Comparison of ENCODE assay signal across 23 cellular contexts in genomic region chr11:46402957-46403902, GRCh38. TPM values are rescaled to one million over a fixed set of nuclear protein-coding genes. Genes with fewer than 3 reads are reported as not detected.
DNase-seq lines count a peak whose midpoint lies in the region; ATAC-seq and TF ChIP-seq lines count a peak whose summit lies in the region.
"Had no signal": no experiment of that assay in that cellular context is flagged by ENCODE, and none has a peak within 500 bp of the region (broad histone marks: within the 10 kb centered on the region; RNA-seq: fewer than 3 reads in every experiment).

No MANE protein-coding gene starts in this region.

- no peak overlapping the region for H2AK5ac ChIP-seq in IMR-90 (ENCODE audit: low read depth, low read length)

- no peak overlapping the region for H3K4me3 Mint-ChIP-seq in activated T-cell treated with anti-CD3 and anti-CD28 coated beads, Interleukin-2, amount 50 U/mL, for 72 hours
- no peak overlapping the region for H3K4me3 Mint-ChIP-seq in activated T-cell treated with anti-CD3 and anti-CD28 coated beads, Interleukin-2, amount 50 U/mL, for 4 hours
- no peak overlapping the region for H3K4me3 Mint-ChIP-seq in neural progenitor cell
- no peak overlapping the region for H3K4me3 Mint-ChIP-seq in activated T-helper 17 cell treated with anti-CD3 and anti-CD28 coated beads, Interleukin-2, amount 50 U/mL, for 72 hours
- H3K4me3 Mint-ChIP-seq: B cell had no signal

- TF ChIP-seq RAD21 in IMR-90 (IDR thresholded peaks at IDR 0.05; ENCODE audit: low read length), result no peak

- no peak overlapping the region for H2BK5ac ChIP-seq in IMR-90 (ENCODE audit: low read depth, low read length, poor library complexity, severe bottlenecking)

- no TSS peak for BruUV-seq in IMR-90 (replicated peaks; lab: Mats Ljungman, UMichigan)

- H3K14ac ChIP-seq in IMR-90 (replicated peaks; ENCODE audit: low read depth, low read length), result no peak overlapping the region

- no peak overlapping the region for H2AFZ ChIP-seq in IMR-90 (replicated peaks; ENCODE audit: low read length, poor library complexity)
- H2AFZ ChIP-seq in neural progenitor cell (replicated peaks), result no peak overlapping the region
- H2AFZ ChIP-seq: PC-9 had no signal

- no peak overlapping the region for H2BK120ac ChIP-seq in IMR-90 (ENCODE audit: low read depth, low read length)

- no peak overlapping the region for H2BK15ac ChIP-seq in IMR-90 (ENCODE audit: low read depth, low read length)

- no peak for TF ChIP-seq CTCF in IMR-90 (conservative IDR thresholded peaks at IDR 0.05; ENCODE audit: low read depth, low read length)
- TF ChIP-seq CTCF in neural progenitor cell (IDR thresholded peaks at IDR 0.05), result no peak

- no peak overlapping the region for H3K56ac ChIP-seq in IMR-90 (ENCODE audit: extremely low read depth, insufficient read depth, low read length)

- intact Hi-C loops in IMR-90 (cut with micrococcal nuclease) (no loop called here), right cardiac atrium (cut with DNase I) (no loop called here)

- no peak overlapping the region for H4K91ac ChIP-seq in IMR-90 (ENCODE audit: insufficient read depth, low read depth, low read length)

- no peak for TF ChIP-seq POLR2A in IMR-90 (IDR thresholded peaks at IDR 0.05; ENCODE audit: low read depth, low read length)

- H4K8ac ChIP-seq in IMR-90 (ENCODE audit: low read depth in 2 of 2, low read length in 2 of 2), result no peak overlapping the region

- WGBS in IMR-90 (ENCODE audit: extremely low coverage in 2 of 2, insufficient read length in 1 of 2), 2 experiments, result 67% methylated on average over 2 of the region's 6 CpGs; no CpG with 5 or more reads in 1 of the 2 experiments
- 51% methylated on average over 6 of the region's 6 CpGs for WGBS in right cardiac atrium

- no peak overlapping the region for H2AK9ac ChIP-seq in IMR-90 (replicated peaks; ENCODE audit: low read depth, low read length, poor library complexity)

- H4K20me1 ChIP-seq in IMR-90 (ENCODE audit: insufficient read depth, low read length), result no peaks in the 10 kb centered on the region; the same call in none of the 2 replicates
- H4K20me1 ChIP-seq in neural progenitor cell (ENCODE audit: low read depth), result no peaks in the 10 kb centered on the region

- H3K4me2 ChIP-seq in IMR-90 (ENCODE audit: low read depth, low read length) (no peak overlapping the region), neural progenitor cell (no peak overlapping the region)
- H3K4me2 ChIP-seq: PC-9 had no signal

- no peaks in the 10 kb centered on the region for H3K27me3 Mint-ChIP-seq in activated T-cell treated with anti-CD3 and anti-CD28 coated beads, Interleukin-2, amount 50 U/mL, for 72 hours (ENCODE audit: low read depth)
- H3K27me3 Mint-ChIP-seq in activated T-cell treated with anti-CD3 and anti-CD28 coated beads, Interleukin-2, amount 50 U/mL, for 4 hours (ENCODE audit: low read depth), result no peaks in the 10 kb centered on the region
- peaks cover 8% of the 10 kb centered on the region for H3K27me3 Mint-ChIP-seq in neural progenitor cell (ENCODE audit: insufficient read depth, low read depth)
- no peaks in the 10 kb centered on the region for H3K27me3 Mint-ChIP-seq in activated T-helper 17 cell treated with anti-CD3 and anti-CD28 coated beads, Interleukin-2, amount 50 U/mL, for 72 hours
- H3K27me3 Mint-ChIP-seq: B cell had no signal

- no peaks in the 10 kb centered on the region for H3K27me3 ChIP-seq in IMR-90 (ENCODE audit: control insufficient read depth, insufficient read depth, low read length)
- H3K27me3 ChIP-seq in right cardiac atrium (ENCODE audit: control insufficient read depth, insufficient read depth), result no peaks in the 10 kb centered on the region
- H3K27me3 ChIP-seq in neural progenitor cell, result no peaks in the 10 kb centered on the region

- H3K23ac ChIP-seq in IMR-90 (ENCODE audit: low read depth, low read length), result 0 out of 2 replicates have a peak overlapping the region, but pooled peaks have one; percentile 38

- H3K79me2 ChIP-seq in neural progenitor cell (ENCODE audit: low read depth), result no peaks in the 10 kb centered on the region

- in situ Hi-C loops in IMR-90 (cut with MboI; ENCODE audit: low sequenced_read_pairs), result no loop called here

- H3K27ac ChIP-seq in IMR-90 (ENCODE audit: insufficient read depth, low read length) (no peak overlapping the region), right cardiac atrium (ENCODE audit: low read length) (no peak overlapping the region), neural progenitor cell (no peak overlapping the region)
- H3K27ac ChIP-seq: PC-9 had no signal

- CTCF ChIA-PET in IMR-90 (lab: Yijun Ruan, JAX), result no interaction called here

- H3K36me3 ChIP-seq in IMR-90 (ENCODE audit: control insufficient read depth, insufficient read depth, low read length) (peaks cover 18% of the 10 kb centered on the region), neural progenitor cell (no peaks in the 10 kb centered on the region)

- DNase-seq in activated T-cell treated with anti-CD3 and anti-CD28 coated beads, Interleukin-2, amount 50 U/mL, for 72 hours, result no peak
- DNase-seq in activated T-cell treated with anti-CD3 and anti-CD28 coated beads, Interleukin-2, amount 50 U/mL, for 4 hours, result no peak
- no peak for DNase-seq in IMR-90
- DNase-seq in right cardiac atrium, result peak in 2 of 3 donors; percentile 26 to 39
- DNase-seq in neural progenitor cell (ENCODE audit: low spot score), result peak; percentile 1
- DNase-seq in A172 (ENCODE audit: low spot score), result no peak
- no peak for DNase-seq in activated CD4-positive, alpha-beta T cell treated with anti-CD3 and anti-CD28 coated beads, Interleukin-2, amount 50 U/mL, for 1 hour
- DNase-seq: DMS53, GDM1, KBM-7, MM.1S, NCI-H1092, NCI-H1436, NCI-H187 treated with DMSO at 0.1 percent for 48 hours, NCI-H2107, NCI-H226, NCI-H510A treated with DMSO at 0.1 percent for 48 hours, NCI-H748 treated with DMSO at 0.1 percent for 48 hours, PC-9, RPMI8226, SIG-M5 had no signal

- no peaks in the 10 kb centered on the region for H3K9me3 ChIP-seq in IMR-90 (ENCODE audit: control insufficient read depth, insufficient read depth, low read length)
- no peaks in the 10 kb centered on the region for H3K9me3 ChIP-seq in right cardiac atrium (ENCODE audit: control insufficient read depth, low read length)
- H3K9me3 ChIP-seq in neural progenitor cell (ENCODE audit: low read depth), result no peaks in the 10 kb centered on the region

- H3K4ac ChIP-seq in IMR-90 (ENCODE audit: low read depth, low read length), result no peak overlapping the region

- H3K9me3 Mint-ChIP-seq in activated T-cell treated with anti-CD3 and anti-CD28 coated beads, Interleukin-2, amount 50 U/mL, for 72 hours, result no peaks in the 10 kb centered on the region
- no peaks in the 10 kb centered on the region for H3K9me3 Mint-ChIP-seq in activated T-cell treated with anti-CD3 and anti-CD28 coated beads, Interleukin-2, amount 50 U/mL, for 4 hours
- no peaks in the 10 kb centered on the region for H3K9me3 Mint-ChIP-seq in neural progenitor cell
- H3K9me3 Mint-ChIP-seq in activated T-helper 17 cell treated with anti-CD3 and anti-CD28 coated beads, Interleukin-2, amount 50 U/mL, for 72 hours, result no peaks in the 10 kb centered on the region

- H3K36me3 Mint-ChIP-seq in activated T-cell treated with anti-CD3 and anti-CD28 coated beads, Interleukin-2, amount 50 U/mL, for 72 hours (ENCODE audit: insufficient read depth in 2 of 2), result peaks cover 0 to 1% of the 10 kb centered on the region in 2 donors
- H3K36me3 Mint-ChIP-seq in activated T-cell treated with anti-CD3 and anti-CD28 coated beads, Interleukin-2, amount 50 U/mL, for 4 hours (ENCODE audit: insufficient read depth), result peaks cover 28% of the 10 kb centered on the region
- H3K36me3 Mint-ChIP-seq in neural progenitor cell, result peaks cover 21% of the 10 kb centered on the region
- peaks cover 65% of the 10 kb centered on the region for H3K36me3 Mint-ChIP-seq in activated T-helper 17 cell treated with anti-CD3 and anti-CD28 coated beads, Interleukin-2, amount 50 U/mL, for 72 hours (ENCODE audit: low read depth)

- H3K9ac ChIP-seq in IMR-90 (ENCODE audit: low read depth, low read length) (no peak overlapping the region), neural progenitor cell (no peak overlapping the region)

- no peak overlapping the region for H2BK20ac ChIP-seq in IMR-90 (ENCODE audit: low read depth, low read length)

- ATAC-seq in activated T-cell treated with anti-CD3 and anti-CD28 coated beads, Interleukin-2, amount 50 U/mL, for 72 hours (replicated peaks in 1 of 2), result no peak
- no peak for ATAC-seq in activated T-cell treated with anti-CD3 and anti-CD28 coated beads, Interleukin-2, amount 50 U/mL, for 4 hours
- ATAC-seq in IMR-90 (ENCODE audit: low read depth) (no peak), right cardiac atrium (no peak)
- ATAC-seq in activated T-helper 17 cell treated with anti-CD3 and anti-CD28 coated beads, Interleukin-2, amount 50 U/mL, for 72 hours (replicated peaks), result no peak

- peak overlapping the region; percentile 57 for H3K27ac Mint-ChIP-seq in activated T-cell treated with anti-CD3 and anti-CD28 coated beads, Interleukin-2, amount 50 U/mL, for 72 hours
- no peak overlapping the region for H3K27ac Mint-ChIP-seq in neural progenitor cell
- no peak overlapping the region for H3K27ac Mint-ChIP-seq in activated T-helper 17 cell treated with anti-CD3 and anti-CD28 coated beads, Interleukin-2, amount 50 U/mL, for 72 hours
- H3K27ac Mint-ChIP-seq: B cell had no signal

- H3K4me1 ChIP-seq in IMR-90 (ENCODE audit: control insufficient read depth, insufficient read depth, low read length) (peaks cover 8% of the 10 kb centered on the region; the same call in 1 of the 2 replicates), right cardiac atrium (ENCODE audit: control insufficient read depth, insufficient read depth, low read length) (peaks cover 4% of the 10 kb centered on the region), neural progenitor cell (no peaks in the 10 kb centered on the region)

- H3K4me1 Mint-ChIP-seq in activated T-cell treated with anti-CD3 and anti-CD28 coated beads, Interleukin-2, amount 50 U/mL, for 72 hours (ENCODE audit: low read depth), result no peaks in the 10 kb centered on the region
- H3K4me1 Mint-ChIP-seq in activated T-cell treated with anti-CD3 and anti-CD28 coated beads, Interleukin-2, amount 50 U/mL, for 4 hours (ENCODE audit: low read depth), result no peaks in the 10 kb centered on the region
- peaks cover 7% of the 10 kb centered on the region for H3K4me1 Mint-ChIP-seq in neural progenitor cell
- H3K4me1 Mint-ChIP-seq in activated T-helper 17 cell treated with anti-CD3 and anti-CD28 coated beads, Interleukin-2, amount 50 U/mL, for 72 hours, result no peaks in the 10 kb centered on the region
- H3K4me1 Mint-ChIP-seq: B cell had no signal

- H3K79me1 ChIP-seq in IMR-90 (ENCODE audit: low read depth in 1 of 2, low read length in 2 of 2), result peaks cover 0 to 12% of the 10 kb centered on the region in 2 experiments; a peak in 2 of 4 replicates

- dilution Hi-C loops in IMR-90 (cut with HindIII; ENCODE audit: low sequenced_read_pairs, unreplicated experiment), result no loop called here

- H3K18ac ChIP-seq in IMR-90 (ENCODE audit: low read depth, low read length), result no peak overlapping the region

- H4K5ac ChIP-seq in IMR-90 (ENCODE audit: low read depth, low read length), result no peak overlapping the region

- POLR2A ChIA-PET in IMR-90 (lab: Charles Lee; ENCODE audit: unreplicated experiment), result interaction anchor here (0.6 kb wide), 1 partner anchor 297 kb away, joined by 4 read pairs; the partner anchor contains the start of gene ARHGAP1

- H3K4me3 ChIP-seq in IMR-90 (ENCODE audit: insufficient read depth, low read depth, low read length) (no peak overlapping the region), right cardiac atrium (ENCODE audit: low read length) (no peak overlapping the region), neural progenitor cell (no peak overlapping the region)
- H3K4me3 ChIP-seq: PC-9 had no signal

- no peaks in the 10 kb centered on the region for H3F3A ChIP-seq in neural progenitor cell (ENCODE audit: low read depth)

- H3K9me1 ChIP-seq in IMR-90 (ENCODE audit: insufficient read depth, low read length), result peaks cover 15% of the 10 kb centered on the region

RNA-seq across cellular contexts. Expression of gene CHRM4, which starts 11.7 kb away (rescaled TPM):
- under 1 TPM; 0.26 to 0.63 TPM for total RNA-seq in activated T-cell treated with anti-CD3 and anti-CD28 coated beads, Interleukin-2, amount 50 U/mL, for 72 hours
- total RNA-seq in activated T-cell treated with anti-CD3 and anti-CD28 coated beads, Interleukin-2, amount 50 U/mL, for 4 hours, result under 1 TPM; 0.13 to 0.52 (median 0.25) TPM
- total RNA-seq in IMR-90 (2012; rRNA removed), result 0.18 and 0.28 TPM in 2 replicates
- polyA plus RNA-seq in IMR-90 (2012; rRNA removed), result 0.09 and 0.19 TPM in 2 replicates
- 0.16 and 0.19 TPM in 2 replicates for polyA plus RNA-seq in IMR-90 (2012; cell fraction: cytosol; rRNA removed)
- 0.49 and 1.0 TPM in 2 replicates for polyA plus RNA-seq in IMR-90 (2012; cell fraction: nucleus; rRNA removed; ENCODE audit: low replicate concordance)
- total RNA-seq in right cardiac atrium, result under 1 TPM in 2 of 4 donors, not detected in 2; 0.14 to 0.53 TPM
- 0.20 TPM for polyA plus RNA-seq in right cardiac atrium
- total RNA-seq in neural progenitor cell (ENCODE audit: low replicate concordance), result 0.31 TPM in 1 of 2 replicates, not detected in the other
- 1 to 10 TPM in 1 of 2 donors, under 1 TPM in 1; 0.90 to 6.1 TPM for total RNA-seq in activated T-helper 17 cell treated with anti-CD3 and anti-CD28 coated beads, Interleukin-2, amount 50 U/mL, for 72 hours
- 4.0 and 5.5 TPM in 2 replicates for total RNA-seq in A172 (2014; rRNA removed; shearing (Covaris generic))

RNA-seq across cellular contexts. Expression of gene MDK, which starts 21.8 kb away (rescaled TPM):
- 10 to 100 TPM; 11.9 to 12.8 TPM for total RNA-seq in activated T-cell treated with anti-CD3 and anti-CD28 coated beads, Interleukin-2, amount 50 U/mL, for 72 hours
- 1 to 10 TPM; 2.1 to 3.0 (median 2.9) TPM for total RNA-seq in activated T-cell treated with anti-CD3 and anti-CD28 coated beads, Interleukin-2, amount 50 U/mL, for 4 hours
- total RNA-seq in IMR-90 (2012; rRNA removed) (23.1 and 25.8 TPM in 2 replicates), right cardiac atrium (10 to 100 TPM in 3 of 4 donors, 1 to 10 TPM in 1; 9.9 to 18.8 (median 11.9) TPM), neural progenitor cell (ENCODE audit: low replicate concordance) (600 and 1,035 TPM in 2 replicates)
- polyA plus RNA-seq in IMR-90 (2012; rRNA removed) (377 and 389 TPM in 2 replicates), right cardiac atrium (10.1 TPM)
- polyA plus RNA-seq in IMR-90 (2012; cell fraction: cytosol; rRNA removed), result 720 and 780 TPM in 2 replicates
- 135 and 153 TPM in 2 replicates for polyA plus RNA-seq in IMR-90 (2012; cell fraction: nucleus; rRNA removed; ENCODE audit: low replicate concordance)
- total RNA-seq in activated T-helper 17 cell treated with anti-CD3 and anti-CD28 coated beads, Interleukin-2, amount 50 U/mL, for 72 hours, result 10 to 100 TPM in 1 of 2 donors, 1 to 10 TPM in 1; 8.5 to 12.9 TPM
- 8.9 and 13.3 TPM in 2 replicates for total RNA-seq in A172 (2014; rRNA removed; shearing (Covaris generic))

RNA-seq across cellular contexts. Expression of gene DGKZ, which starts 56.0 kb away (rescaled TPM):
- 10 to 100 TPM; 84.2 to 94.0 TPM for total RNA-seq in activated T-cell treated with anti-CD3 and anti-CD28 coated beads, Interleukin-2, amount 50 U/mL, for 72 hours
- 100 to 1,000 TPM; 112 to 122 (median 118) TPM for total RNA-seq in activated T-cell treated with anti-CD3 and anti-CD28 coated beads, Interleukin-2, amount 50 U/mL, for 4 hours
- 43.0 and 46.8 TPM in 2 replicates for total RNA-seq in IMR-90 (2012; rRNA removed)
- 62.0 and 68.0 TPM in 2 replicates for polyA plus RNA-seq in IMR-90 (2012; rRNA removed)
- 52.8 and 75.7 TPM in 2 replicates for polyA plus RNA-seq in IMR-90 (2012; cell fraction: cytosol; rRNA removed)
- polyA plus RNA-seq in IMR-90 (2012; cell fraction: nucleus; rRNA removed; ENCODE audit: low replicate concordance), result 126 and 364 TPM in 2 replicates
- 100 to 1,000 TPM in 2 of 4 donors, 10 to 100 TPM in 2; 75.8 to 108 (median 100) TPM for total RNA-seq in right cardiac atrium
- polyA plus RNA-seq in right cardiac atrium, result 87.5 TPM
- 12.5 and 55.5 TPM in 2 replicates for total RNA-seq in neural progenitor cell (ENCODE audit: low replicate concordance)
- total RNA-seq in activated T-helper 17 cell treated with anti-CD3 and anti-CD28 coated beads, Interleukin-2, amount 50 U/mL, for 72 hours, result 100 to 1,000 TPM in 1 of 2 donors, 10 to 100 TPM in 1; 78.9 to 100 TPM
- total RNA-seq in A172 (2014; rRNA removed; shearing (Covaris generic)), result 88.1 and 89.0 TPM in 2 replicates

Comparison
In these comparisons a context has a peak if more than half of its experiments do, and no peak if none do; other contexts are left out.
1. DNase-seq: peak in right cardiac atrium (2 of 3) and neural progenitor cell (single experiment); none in activated T-cell treated with anti-CD3 and anti-CD28 coated beads, Interleukin-2, amount 50 U/mL, for 72 hours (0 of 2), activated T-cell treated with anti-CD3 and anti-CD28 coated beads, Interleukin-2, amount 50 U/mL, for 4 hours (single experiment), IMR-90 (single experiment), A172 (single experiment) and activated CD4-positive, alpha-beta T cell treated with anti-CD3 and anti-CD28 coated beads, Interleukin-2, amount 50 U/mL, for 1 hour (single experiment).
2. RNA of gene MDK, which starts 21.8 kb away (total RNA-seq): 600 to 1,035 TPM in neural progenitor cell; 23.1 to 25.8 TPM in IMR-90, 9.9 to 18.8 TPM in right cardiac atrium, 8.5 to 12.9 TPM in activated T-helper 17 cell treated with anti-CD3 and anti-CD28 coated beads, Interleukin-2, amount 50 U/mL, for 72 hours, 11.9 to 12.8 TPM in activated T-cell treated with anti-CD3 and anti-CD28 coated beads, Interleukin-2, amount 50 U/mL, for 72 hours, 8.9 to 13.3 TPM in A172 and 2.1 to 3.0 TPM in activated T-cell treated with anti-CD3 and anti-CD28 coated beads, Interleukin-2, amount 50 U/mL, for 4 hours; every median in the first group is over 10 times any median in the second.